In the genomic region with DNA sequence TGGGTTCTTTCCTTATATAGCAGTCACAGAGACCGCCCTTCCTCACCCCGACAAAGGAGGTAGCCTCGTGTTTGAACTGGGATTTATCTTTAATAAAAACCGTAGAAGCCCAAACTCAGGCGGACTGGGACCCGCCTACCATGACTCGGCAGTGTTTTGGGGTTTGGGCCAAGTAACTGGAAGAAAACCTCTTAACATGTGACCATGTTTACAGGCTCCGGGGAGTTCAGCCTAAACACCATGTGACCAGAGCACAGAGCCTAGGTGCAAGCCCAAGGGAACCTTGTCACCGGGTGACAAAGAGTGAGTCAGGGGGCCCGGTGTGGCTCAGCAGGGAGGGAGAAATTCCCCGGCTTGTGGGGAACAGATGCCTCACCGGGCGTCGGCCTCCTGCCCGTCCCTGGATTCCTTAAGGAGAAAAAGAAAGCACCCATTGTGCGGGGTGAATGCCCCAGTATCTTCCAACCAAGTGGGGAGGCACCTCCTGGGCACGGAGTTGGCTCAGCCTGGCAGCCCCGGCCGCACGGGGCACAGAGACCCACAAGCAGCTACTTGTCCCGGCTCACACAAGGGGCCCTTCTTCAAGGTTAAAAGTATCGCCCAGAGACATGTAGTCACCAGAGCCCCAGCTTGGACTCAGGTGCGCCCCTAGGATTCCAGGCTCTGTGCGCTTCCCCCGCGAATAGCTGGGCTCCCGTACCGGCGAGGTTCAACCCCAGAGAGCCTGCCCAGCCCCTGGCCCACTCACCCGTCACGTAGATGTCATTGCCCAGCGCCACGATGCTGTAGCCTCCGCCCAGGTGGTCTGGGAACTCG, we compare ENCODE assay signal across 8 cellular contexts. TPM values are rescaled to one million over a fixed set of nuclear protein-coding genes. Genes with fewer than 3 reads are reported as not detected.
DNase-seq lines count a peak whose midpoint lies in the region; ATAC-seq and TF ChIP-seq lines count a peak whose summit lies in the region.

No MANE protein-coding gene starts in this region.

- H3K36me3 Mint-ChIP-seq in natural killer cell treated with Interleukin-12 subunit alpha and Interleukin-12 subunit beta and Interleukin-15 and Interleukin-18, amount 100 ng/mL, for 72 hours, result no peaks in the 10 kb centered on the region

- peak overlapping the region; percentile 94 for H3K4me3 Mint-ChIP-seq in natural killer cell treated with Interleukin-12 subunit alpha and Interleukin-12 subunit beta and Interleukin-15 and Interleukin-18, amount 100 ng/mL, for 72 hours

- H3K9me3 ChIP-seq in stomach smooth muscle (ENCODE audit: control insufficient read depth in 2 of 2, low read length in 2 of 2), result no peaks in the 10 kb centered on the region

- peaks cover 18 to 20% of the 10 kb centered on the region in 2 donors for H3K36me3 ChIP-seq in stomach smooth muscle (ENCODE audit: control insufficient read depth in 2 of 2, insufficient read depth in 2 of 2, low read length in 2 of 2)

- peak overlapping the region; percentile 83 to 95 for H3K27ac Mint-ChIP-seq in natural killer cell treated with Interleukin-12 subunit alpha and Interleukin-12 subunit beta and Interleukin-15 and Interleukin-18, amount 100 ng/mL, for 72 hours

- peaks cover 71% of the 10 kb centered on the region for H3K4me1 ChIP-seq in stomach smooth muscle (ENCODE audit: control insufficient read depth, insufficient read depth, low read length)

- peak overlapping the region; percentile 95 to 99 for H3K4me3 ChIP-seq in stomach smooth muscle (ENCODE audit: low read length in 2 of 2)

- H3K27me3 ChIP-seq in stomach smooth muscle (ENCODE audit: control insufficient read depth in 1 of 2, insufficient read depth in 2 of 2, low read length in 2 of 2), result no peaks in the 10 kb centered on the region

- peak overlapping the region; percentile 89 to 93 for H3K9ac ChIP-seq in stomach smooth muscle (ENCODE audit: low read length in 2 of 2)

- peak; percentile 26 for ATAC-seq in HG03095 (IDR thresholded peaks at IDR 0.05; ENCODE audit: unreplicated experiment)
- ATAC-seq in natural killer cell treated with Interleukin-12 subunit alpha and Interleukin-12 subunit beta and Interleukin-15 and Interleukin-18, amount 100 ng/mL, for 72 hours, result peak; percentile 62 to 65

- H3K27ac ChIP-seq in stomach smooth muscle (ENCODE audit: low read length), result peak overlapping the region; percentile 90

- TF ChIP-seq CTCF in GM12872 (IDR thresholded peaks at IDR 0.05; ENCODE audit: insufficient read depth, low read depth, low read length), result 0 out of 3 replicates have a peak, but pooled peaks have one; percentile 24

- H3K27me3 Mint-ChIP-seq in natural killer cell treated with Interleukin-12 subunit alpha and Interleukin-12 subunit beta and Interleukin-15 and Interleukin-18, amount 100 ng/mL, for 72 hours, result no peaks in the 10 kb centered on the region

- peaks cover 23 to 38% of the 10 kb centered on the region in 2 donors for H3K4me1 Mint-ChIP-seq in natural killer cell treated with Interleukin-12 subunit alpha and Interleukin-12 subunit beta and Interleukin-15 and Interleukin-18, amount 100 ng/mL, for 72 hours (ENCODE audit: low read depth in 2 of 2)

- DNase-seq in RPMI7951 (ENCODE audit: low read depth), result peak; percentile 95
- peak; percentile 77 for DNase-seq in activated T-helper 9 cell treated with anti-CD3 and anti-CD28 coated beads, Interleukin-2, amount 50 U/mL, for 16 hours (ENCODE audit: low read depth)
- peak; percentile 94 for DNase-seq in fibroblast of peridontal ligament (ENCODE audit: extremely low read depth)
- peak; percentile 82 for DNase-seq in natural killer cell treated with Interleukin-12 subunit alpha and Interleukin-12 subunit beta and Interleukin-15 and Interleukin-18, amount 100 ng/mL, for 72 hours (ENCODE audit: low spot score)
- DNase-seq in NCI-H128 (lab: John Stamatoyannopoulos, UW; ENCODE audit: unreplicated experiment), result no peak

- H3K9me3 Mint-ChIP-seq in natural killer cell treated with Interleukin-12 subunit alpha and Interleukin-12 subunit beta and Interleukin-15 and Interleukin-18, amount 100 ng/mL, for 72 hours, result no peaks in the 10 kb centered on the region

RNA-seq across cellular contexts. Expression of a gene that starts 1.4 kb away (rescaled TPM):
- 11.1 and 14.6 TPM in 2 replicates for total RNA-seq in RPMI7951 (2014; rRNA removed; shearing (Covaris generic))
- 10 to 100 TPM; 20.2 to 46.2 TPM for total RNA-seq in natural killer cell treated with Interleukin-12 subunit alpha and Interleukin-12 subunit beta and Interleukin-15 and Interleukin-18, amount 100 ng/mL, for 72 hours

RNA-seq across cellular contexts. Expression of a gene that starts 12.3 kb away (rescaled TPM):
- 10.7 and 11.2 TPM in 2 replicates for total RNA-seq in RPMI7951 (2014; rRNA removed; shearing (Covaris generic))
- total RNA-seq in natural killer cell treated with Interleukin-12 subunit alpha and Interleukin-12 subunit beta and Interleukin-15 and Interleukin-18, amount 100 ng/mL, for 72 hours, result 10 to 100 TPM; 10.8 to 14.7 TPM

RNA-seq across cellular contexts. Expression of a gene that starts 21.5 kb away (rescaled TPM):
- 11.4 and 15.6 TPM in 2 replicates for total RNA-seq in RPMI7951 (2014; rRNA removed; shearing (Covaris generic))
- total RNA-seq in natural killer cell treated with Interleukin-12 subunit alpha and Interleukin-12 subunit beta and Interleukin-15 and Interleukin-18, amount 100 ng/mL, for 72 hours, result 10 to 100 TPM; 29.8 to 50.5 TPM

RNA-seq across cellular contexts. Expression of a gene that starts 23.4 kb away (rescaled TPM):
- total RNA-seq in RPMI7951 (2014; rRNA removed; shearing (Covaris generic)), result 29.9 and 30.8 TPM in 2 replicates
- total RNA-seq in natural killer cell treated with Interleukin-12 subunit alpha and Interleukin-12 subunit beta and Interleukin-15 and Interleukin-18, amount 100 ng/mL, for 72 hours, result 10 to 100 TPM; 18.7 to 33.2 TPM

RNA-seq across cellular contexts. Expression of a gene that starts 46.1 kb away (rescaled TPM):
- 0.20 TPM in 1 of 2 replicates, not detected in the other for total RNA-seq in RPMI7951 (2014; rRNA removed; shearing (Covaris generic))
- not detected for total RNA-seq in natural killer cell treated with Interleukin-12 subunit alpha and Interleukin-12 subunit beta and Interleukin-15 and Interleukin-18, amount 100 ng/mL, for 72 hours
